8 cellular contexts compared by ENCODE assay signal in the genomic region with DNA sequence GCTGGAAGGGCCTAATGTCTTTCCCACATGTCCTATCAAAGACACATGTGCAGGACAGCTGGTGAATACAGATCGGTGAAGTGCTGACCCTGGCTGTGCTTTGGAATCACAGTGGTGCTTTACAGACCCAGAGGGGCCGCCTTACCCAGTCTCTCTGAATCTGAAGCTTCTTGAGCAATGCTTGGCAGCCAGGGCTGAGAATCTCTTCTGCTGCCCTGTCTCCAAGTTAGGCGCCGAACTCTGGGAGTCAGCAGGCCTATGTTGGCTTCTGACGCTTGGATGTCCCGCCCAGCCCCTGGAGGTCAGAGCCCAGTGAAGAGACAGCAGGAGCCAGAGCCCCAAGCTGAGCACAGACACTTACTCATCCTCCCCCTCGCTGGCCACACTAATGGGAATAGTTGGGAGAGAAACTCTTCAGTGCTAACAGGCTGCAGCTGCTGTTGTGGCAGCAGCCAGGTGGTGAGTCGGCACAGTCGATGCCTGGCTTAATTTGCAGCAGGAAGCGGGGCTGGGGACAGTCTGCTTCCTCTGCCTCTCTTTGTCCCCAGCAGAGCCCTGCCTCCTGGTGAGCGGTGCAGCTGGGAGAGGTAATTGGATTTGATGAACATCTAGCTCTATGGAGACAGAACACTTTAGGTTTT.
A peak's percentile ranks its signal among the peaks of the same experiment; 100 is the strongest.
DNase-seq lines count a peak whose midpoint lies in the region; ATAC-seq and TF ChIP-seq lines count a peak whose summit lies in the region.

No MANE protein-coding gene starts in this region.

- H3K4me3 ChIP-seq in PC-9, result no peak overlapping the region

- H3K9me2 ChIP-seq in PC-9 (ENCODE audit: insufficient read depth), result no peaks in the 10 kb centered on the region

- no peaks in the 10 kb centered on the region for H4K20me1 ChIP-seq in PC-9 (ENCODE audit: insufficient read depth)

- POLR2A ChIA-PET in PC-9 (lab: Charles Lee; ENCODE audit: unreplicated experiment), result no interaction called here

- H3K27me3 ChIP-seq in PC-9 (ENCODE audit: insufficient read depth, low read depth), result no peaks in the 10 kb centered on the region

- CTCF ChIA-PET in PC-9 (lab: Charles Lee), result no interaction called here

- intact Hi-C loops in PC-9 (cut with micrococcal nuclease; ENCODE audit: unreplicated experiment), result no loop called here

- no peak overlapping the region for H3K4me2 ChIP-seq in PC-9

- H3K4me1 ChIP-seq in PC-9 (replicated peaks; ENCODE audit: insufficient read depth), result no peaks in the 10 kb centered on the region

- BruUV-seq in PC-9 (replicated peaks; lab: Mats Ljungman, UMichigan), result no TSS peak

- H3K79me2 ChIP-seq in PC-9 (ENCODE audit: low read depth), result no peaks in the 10 kb centered on the region

- no peak overlapping the region for H2AFZ ChIP-seq in PC-9

- no peaks in the 10 kb centered on the region for H3F3A ChIP-seq in PC-9 (ENCODE audit: insufficient read depth, low read depth)

- no peaks in the 10 kb centered on the region for H3K9me3 ChIP-seq in PC-9 (ENCODE audit: insufficient read depth, low read depth)

- H3K36me3 ChIP-seq in PC-9 (ENCODE audit: low read depth), result no peaks in the 10 kb centered on the region

- no peak for TF ChIP-seq CTCF in PC-9 (conservative IDR thresholded peaks at IDR 0.05)

- no peak overlapping the region for H3K27ac ChIP-seq in PC-9

- DNase-seq in GOT3 (lab: John Stamatoyannopoulos, UW) (peak; percentile 90), NCI-H748 treated with DMSO at 0.1 percent for 48 hours (lab: John Stamatoyannopoulos, UW) (peak; percentile 15), globus pallidus (ENCODE audit: low spot score) (peak; percentile 23), retina (peak; percentile 84), OCI-M1 (lab: John Stamatoyannopoulos, UW) (no peak), PC-9 (no peak), T-helper 2 cell (no peak)

- ATAC-seq in HG02571 (IDR thresholded peaks at IDR 0.05; ENCODE audit: unreplicated experiment), result no peak

Comparison
In these comparisons a context has a peak if more than half of its experiments do, and no peak if none do; other contexts are left out.
1. DNase-seq: peak in GOT3 (single experiment), NCI-H748 treated with DMSO at 0.1 percent for 48 hours (single experiment), globus pallidus (single experiment) and retina (single experiment); none in OCI-M1 (single experiment), PC-9 (0 of 2) and T-helper 2 cell (0 of 5).